ENCODE assay signal across 19 cellular contexts in the genomic region with DNA sequence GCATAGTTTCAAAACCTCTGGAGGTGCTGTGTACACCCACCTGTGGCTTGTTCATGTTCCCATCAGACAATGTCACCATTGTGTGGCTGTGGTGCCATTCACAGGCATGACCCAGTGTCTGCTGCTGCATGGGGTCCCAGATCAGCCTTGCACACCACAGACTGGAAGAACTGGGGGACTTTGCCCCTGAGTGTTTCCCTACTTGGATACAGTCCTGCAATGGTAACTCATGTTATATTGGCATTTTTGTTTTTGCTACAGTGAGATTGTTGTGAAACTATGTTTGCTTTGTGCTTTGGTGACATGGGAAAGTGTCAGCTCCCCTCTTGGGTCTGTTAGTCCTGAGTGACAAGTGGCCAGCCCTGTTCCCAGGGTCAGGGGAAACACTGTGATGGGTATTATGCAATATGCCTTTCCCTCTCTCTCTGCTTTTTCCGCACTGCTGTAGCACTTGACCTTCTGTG.
DNase-seq lines count a peak whose midpoint lies in the region; ATAC-seq and TF ChIP-seq lines count a peak whose summit lies in the region.
"Had no signal": no experiment of that assay in that cellular context is flagged by ENCODE, and none has a peak within 500 bp of the region (broad histone marks: within the 10 kb centered on the region; RNA-seq: fewer than 3 reads in every experiment).

No MANE protein-coding gene starts in this region.

- peak; percentile 10 for DNase-seq in SKM-1 (lab: John Stamatoyannopoulos, UW; ENCODE audit: unreplicated experiment)
- DNase-seq in SKM-1 treated with dmso at 0.1 percent for 144 hours (lab: John Stamatoyannopoulos, UW; ENCODE audit: unreplicated experiment), result no peak
- peak; percentile 16 for DNase-seq in choroid plexus epithelial cell (ENCODE audit: low read depth)
- DNase-seq in upper lobe of left lung, result peak in 1 of 2 donors; percentile 78
- no peak for DNase-seq in suprapubic skin (ENCODE audit: low spot score in 2 of 2)
- no peak for DNase-seq in activated CD4-positive, alpha-beta memory T cell treated with anti-CD3 and anti-CD28 coated beads, Interleukin-2, amount 10 ng/mL, durations not matched to agents 7 days and 5 days
- DNase-seq in NCI-H2107 treated with DMSO at 0.1 percent for 48 hours (lab: John Stamatoyannopoulos, UW; ENCODE audit: unreplicated experiment), result no peak
- DNase-seq: 8988T; CD8-positive, alpha-beta T cell; DND-41; Karpas-422; MG63; NCI-H1092 treated with DMSO at 0.1 percent for 48 hours; NCI-H446; NCI-H748 treated with DMSO at 0.1 percent for 48 hours; RPMI8226 had no signal

- H3K36me3 ChIP-seq in liver (ENCODE audit: control insufficient read depth in 4 of 4, insufficient read depth in 3 of 4, low read depth in 1 of 4, low read length in 3 of 4) (no peaks in the 10 kb centered on the region), upper lobe of left lung (no peaks in the 10 kb centered on the region), suprapubic skin (no peaks in the 10 kb centered on the region)
- H3K36me3 ChIP-seq: BLaER1 had no signal

- 41% methylated on average over 1 of the region's 1 CpG for WGBS in liver
- WGBS in upper lobe of left lung, 2 donors, result 71 to 89% methylated on average over 1 of the region's 1 CpG
- 89% methylated on average over 1 of the region's 1 CpG for WGBS in suprapubic skin

- POLR2A ChIA-PET in activated CD4-positive, alpha-beta memory T cell treated with anti-CD3 and anti-CD28 coated beads, Interleukin-2, amount 10 ng/mL, durations not matched to agents 7 days and 5 days (lab: Charles Lee), result no interaction called here

- H3K27me3 ChIP-seq in liver (ENCODE audit: control insufficient read depth in 4 of 4, insufficient read depth in 4 of 4, low read length in 3 of 4), result no peaks in the 10 kb centered on the region
- H3K27me3 ChIP-seq in upper lobe of left lung, result no peaks in the 10 kb centered on the region
- no peaks in the 10 kb centered on the region for H3K27me3 ChIP-seq in suprapubic skin
- H3K27me3 ChIP-seq: BLaER1, MG63 had no signal

- no peaks in the 10 kb centered on the region for H3K9me3 Mint-ChIP-seq in activated CD4-positive, alpha-beta memory T cell treated with anti-CD3 and anti-CD28 coated beads, Interleukin-2, amount 10 ng/mL, durations not matched to agents 7 days and 5 days
- H3K9me3 Mint-ChIP-seq: CD8-positive, alpha-beta T cell had no signal

- no peaks in the 10 kb centered on the region for H3K4me1 Mint-ChIP-seq in activated CD4-positive, alpha-beta memory T cell treated with anti-CD3 and anti-CD28 coated beads, Interleukin-2, amount 10 ng/mL, durations not matched to agents 7 days and 5 days

- H3K9me3 ChIP-seq in liver (ENCODE audit: control insufficient read depth in 4 of 4, low read length in 3 of 4), result no peaks in the 10 kb centered on the region
- H3K9me3 ChIP-seq in upper lobe of left lung, result no peaks in the 10 kb centered on the region
- H3K9me3 ChIP-seq in suprapubic skin, result no peaks in the 10 kb centered on the region
- H3K9me3 ChIP-seq: BLaER1, MG63 had no signal

- TF ChIP-seq RAD21 in liver (IDR thresholded peaks at IDR 0.05), result peak; percentile 24 to 59

- H3K4me1 ChIP-seq in liver (ENCODE audit: control insufficient read depth in 4 of 4, insufficient read depth in 4 of 4, low read length in 3 of 4), result peaks cover 0 to 19% (median 12%) of the 10 kb centered on the region in 4 donors
- peaks cover 0 to 42% (median 26%) of the 10 kb centered on the region in 4 donors for H3K4me1 ChIP-seq in upper lobe of left lung
- H3K4me1 ChIP-seq in suprapubic skin, result no peaks in the 10 kb centered on the region
- H3K4me1 ChIP-seq: BLaER1 had no signal

- no peak overlapping the region for H3K4me3 Mint-ChIP-seq in activated CD4-positive, alpha-beta memory T cell treated with anti-CD3 and anti-CD28 coated beads, Interleukin-2, amount 10 ng/mL, durations not matched to agents 7 days and 5 days
- H3K4me3 Mint-ChIP-seq: CD8-positive, alpha-beta T cell had no signal

- ATAC-seq in upper lobe of left lung (ENCODE audit: low FRiP score in 2 of 2), result peak; percentile 24 to 59
- ATAC-seq: CD8-positive, alpha-beta T cell; HCT116 had no signal

- H3K27ac ChIP-seq in liver (ENCODE audit: low read depth in 1 of 2, low read length in 2 of 2), result peak overlapping the region; percentile 70 to 75
- peak overlapping the region in 3 of 4 donors; percentile 3 to 74 (median 44) for H3K27ac ChIP-seq in upper lobe of left lung
- no peak overlapping the region for H3K27ac ChIP-seq in suprapubic skin
- H3K27ac ChIP-seq: BLaER1 had no signal

- CTCF ChIA-PET in activated CD4-positive, alpha-beta memory T cell treated with anti-CD3 and anti-CD28 coated beads, Interleukin-2, amount 10 ng/mL, durations not matched to agents 7 days and 5 days (lab: Charles Lee), result no interaction called here

- peaks cover 11% of the 10 kb centered on the region for H3K27me3 Mint-ChIP-seq in activated CD4-positive, alpha-beta memory T cell treated with anti-CD3 and anti-CD28 coated beads, Interleukin-2, amount 10 ng/mL, durations not matched to agents 7 days and 5 days

- peak in 2 of 4 donors; percentile 35 to 78 for TF ChIP-seq EP300 in upper lobe of left lung (IDR thresholded peaks at IDR 0.05)
- TF ChIP-seq EP300 in suprapubic skin (IDR thresholded peaks at IDR 0.05), result no peak

- H3K27ac Mint-ChIP-seq in activated CD4-positive, alpha-beta memory T cell treated with anti-CD3 and anti-CD28 coated beads, Interleukin-2, amount 10 ng/mL, durations not matched to agents 7 days and 5 days, result no peak overlapping the region
- H3K27ac Mint-ChIP-seq: CD8-positive, alpha-beta T cell had no signal

- TF ChIP-seq CTCF in choroid plexus epithelial cell (conservative IDR thresholded peaks at IDR 0.05; ENCODE audit: low read depth, low read length), result no peak
- no peak for TF ChIP-seq CTCF in liver (IDR thresholded peaks at IDR 0.05; ENCODE audit: low read depth, low read length, missing input control)
- TF ChIP-seq CTCF in upper lobe of left lung (IDR thresholded peaks at IDR 0.05), result no peak
- no peak for TF ChIP-seq CTCF in suprapubic skin (IDR thresholded peaks at IDR 0.05)

- no peaks in the 10 kb centered on the region for H3K36me3 Mint-ChIP-seq in activated CD4-positive, alpha-beta memory T cell treated with anti-CD3 and anti-CD28 coated beads, Interleukin-2, amount 10 ng/mL, durations not matched to agents 7 days and 5 days (ENCODE audit: low read depth)
- H3K36me3 Mint-ChIP-seq: CD8-positive, alpha-beta T cell had no signal

- no peak overlapping the region for H3K4me3 ChIP-seq in choroid plexus epithelial cell (ENCODE audit: low read depth, low read length)
- no peak overlapping the region for H3K4me3 ChIP-seq in liver (ENCODE audit: low read depth in 1 of 3, low read length in 3 of 3)
- no peak overlapping the region for H3K4me3 ChIP-seq in upper lobe of left lung
- no peak overlapping the region for H3K4me3 ChIP-seq in suprapubic skin
- H3K4me3 ChIP-seq: BLaER1, MG63 had no signal

- TF ChIP-seq POLR2A in upper lobe of left lung (IDR thresholded peaks at IDR 0.05), result no peak
- no peak for TF ChIP-seq POLR2A in suprapubic skin (IDR thresholded peaks at IDR 0.05)

- no peak overlapping the region for H3K9ac ChIP-seq in liver (ENCODE audit: low read depth in 1 of 2, low read length in 2 of 2)
- H3K9ac ChIP-seq: BLaER1 had no signal

TF ChIP-seq in liver, 16 proteins besides CTCF, POLR2A, EP300 and RAD21 (continues in another document):
- TF ChIP-seq TAF1 (conservative IDR thresholded peaks at IDR 0.05) (no peak), FOXA1 (IDR thresholded peaks at IDR 0.05) (no peak), HNF4A (conservative IDR thresholded peaks at IDR 0.05) (peak; percentile 78 to 93), YY1 (IDR thresholded peaks at IDR 0.05) (peak; percentile 34), HNF4G (IDR thresholded peaks at IDR 0.05) (peak; percentile 87), FOXA2 (IDR thresholded peaks at IDR 0.05) (peak; percentile 31), RXRA (IDR thresholded peaks at IDR 0.05) (peak; percentile 82 to 84), GABPA (IDR thresholded peaks at IDR 0.05 in 1 of 2, conservative IDR thresholded peaks at IDR 0.05 in 1 of 2) (no peak), JUND (IDR thresholded peaks at IDR 0.05) (peak in 1 of 2 donors; percentile 56), NR2F2 (IDR thresholded peaks at IDR 0.05) (peak; percentile 51), SP1 (IDR thresholded peaks at IDR 0.05) (peak; percentile 88), EGR1 (IDR thresholded peaks at IDR 0.05; ENCODE audit: low read depth in 2 of 2) (peak in 1 of 2 donors; percentile 72)
- TF ChIP-seq, protein P1, sequence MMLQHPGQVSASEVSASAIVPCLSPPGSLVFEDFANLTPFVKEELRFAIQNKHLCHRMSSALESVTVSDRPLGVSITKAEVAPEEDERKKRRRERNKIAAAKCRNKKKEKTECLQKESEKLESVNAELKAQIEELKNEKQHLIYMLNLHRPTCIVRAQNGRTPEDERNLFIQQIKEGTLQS (IDR thresholded peaks at IDR 0.05), result peak; percentile 56
- TF ChIP-seq, protein P2, sequence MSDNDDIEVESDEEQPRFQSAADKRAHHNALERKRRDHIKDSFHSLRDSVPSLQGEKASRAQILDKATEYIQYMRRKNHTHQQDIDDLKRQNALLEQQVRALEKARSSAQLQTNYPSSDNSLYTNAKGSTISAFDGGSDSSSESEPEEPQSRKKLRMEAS (IDR thresholded peaks at IDR 0.05), result peak; percentile 90
- TF ChIP-seq, protein P3, sequence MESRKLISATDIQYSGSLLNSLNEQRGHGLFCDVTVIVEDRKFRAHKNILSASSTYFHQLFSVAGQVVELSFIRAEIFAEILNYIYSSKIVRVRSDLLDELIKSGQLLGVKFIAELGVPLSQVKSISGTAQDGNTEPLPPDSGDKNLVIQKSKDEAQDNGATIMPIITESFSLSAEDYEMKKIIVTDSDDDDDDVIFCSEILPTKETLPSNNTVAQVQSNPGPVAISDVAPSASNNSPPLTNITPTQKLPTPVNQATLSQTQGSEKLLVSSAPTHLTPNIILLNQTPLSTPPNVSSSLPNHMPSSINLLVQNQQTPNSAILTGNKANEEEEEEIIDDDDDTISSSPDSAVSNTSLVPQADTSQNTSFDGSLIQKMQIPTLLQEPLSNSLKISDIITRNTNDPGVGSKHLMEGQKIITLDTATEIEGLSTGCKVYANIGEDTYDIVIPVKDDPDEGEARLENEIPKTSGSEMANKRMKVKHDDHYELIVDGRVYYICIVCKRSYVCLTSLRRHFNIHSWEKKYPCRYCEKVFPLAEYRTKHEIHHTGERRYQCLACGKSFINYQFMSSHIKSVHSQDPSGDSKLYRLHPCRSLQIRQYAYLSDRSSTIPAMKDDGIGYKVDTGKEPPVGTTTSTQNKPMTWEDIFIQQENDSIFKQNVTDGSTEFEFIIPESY (IDR thresholded peaks at IDR 0.05), result peak; percentile 49

Comparison
In these comparisons a context has a peak if more than half of its experiments do, and no peak if none do; other contexts are left out.
1. DNase-seq: peak in SKM-1 (single experiment) and choroid plexus epithelial cell (single experiment); none in SKM-1 treated with dmso at 0.1 percent for 144 hours (single experiment), suprapubic skin (0 of 2), activated CD4-positive, alpha-beta memory T cell treated with anti-CD3 and anti-CD28 coated beads, Interleukin-2, amount 10 ng/mL, durations not matched to agents 7 days and 5 days (single experiment) and NCI-H2107 treated with DMSO at 0.1 percent for 48 hours (single experiment).